23 cellular contexts compared by ENCODE assay signal in the genomic region with DNA sequence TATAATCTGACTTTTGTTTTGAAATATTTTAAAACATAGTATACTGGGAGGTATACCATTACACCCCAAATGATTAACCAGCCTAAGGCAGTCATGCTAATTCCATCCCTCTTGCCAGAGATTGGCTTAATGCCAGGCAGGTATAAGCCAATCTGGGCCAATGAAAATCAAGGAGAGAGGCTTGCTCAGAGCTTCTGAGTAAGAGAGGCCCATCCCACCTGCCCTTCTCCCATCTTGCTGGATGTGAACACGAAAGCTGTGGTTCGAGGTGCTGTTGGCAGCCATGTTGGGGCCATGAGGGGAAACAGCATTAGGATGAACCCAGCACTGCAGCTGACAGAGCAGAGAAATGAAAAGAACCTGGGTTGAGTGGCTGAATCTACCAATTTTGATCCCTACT.
"Had no signal": no experiment of that assay in that cellular context is flagged by ENCODE, and none has a peak within 500 bp of the region (broad histone marks: within the 10 kb centered on the region; RNA-seq: fewer than 3 reads in every experiment).

No MANE protein-coding gene starts in this region.

- DNase-seq: activated CD4-positive, alpha-beta T cell treated with anti-CD3 and anti-CD28 coated beads for 36 hours; activated CD8-positive, alpha-beta T cell treated with anti-CD3 and anti-CD28 coated beads for 36 hours; activated effector memory CD4-positive, alpha-beta T cell treated with anti-CD3 and anti-CD28 coated beads, Interleukin-2, amount 50 U/mL, for 16 hours; activated T-cell treated with anti-CD3 and anti-CD28 coated beads, Interleukin-2, amount 50 U/mL, for 72 hours; dermis blood vessel endothelial cell; effector memory CD8-positive, alpha-beta T cell; foreskin fibroblast; hippocampal formation; kidney; left ventricle myocardium inferior; mucosa of descending colon; naive B cell; sigmoid colon; SK-N-SH; stimulated activated CD4-positive, alpha-beta T cell treated with anti-CD3 and anti-CD28 coated beads, Interleukin-4, amount 100 ng/mL, for 24 hours; testis had no signal

- H2AFZ ChIP-seq: parathyroid adenoma had no signal

- H3K36me3 ChIP-seq: adrenal gland, left ventricle myocardium inferior, sigmoid colon had no signal

- H3K27me3 ChIP-seq: adrenal gland, sigmoid colon, testis had no signal

- H3K9ac ChIP-seq: parathyroid adenoma, SK-N-SH had no signal

- ATAC-seq: activated CD4-positive, alpha-beta T cell treated with anti-CD3 and anti-CD28 coated beads for 36 hours; activated CD8-positive, alpha-beta T cell treated with anti-CD3 and anti-CD28 coated beads for 36 hours; activated naive CD4-positive, alpha-beta T cell treated with anti-CD3 and anti-CD28 coated beads, Interleukin-2, amount 50 U/mL, for 72 hours; activated T-cell treated with anti-CD3 and anti-CD28 coated beads, Interleukin-2, amount 50 U/mL, for 72 hours; effector memory CD8-positive, alpha-beta T cell; mucosa of descending colon; stimulated activated memory B cell treated with anti-CD40 and anti-IgM and Interleukin-4, amounts not matched to agents 10 μg/mL and 1 μg/mL and 100 μg/mL, for 72 hours; WTC11 had no signal

- H3K9me3 ChIP-seq: adrenal gland, left ventricle myocardium inferior, mucosa of descending colon, sigmoid colon, SK-N-SH, testis had no signal

- FAIRE-seq: astrocyte, kidney had no signal

- H3K27ac ChIP-seq: adrenal gland, epithelial cell of prostate, left ventricle myocardium inferior, parathyroid adenoma, sigmoid colon, testis had no signal

- H3K4me1 ChIP-seq: adrenal gland, parathyroid adenoma, sigmoid colon, testis had no signal

- H3K79me2 ChIP-seq: parathyroid adenoma had no signal

- H3K4me3 ChIP-seq: adrenal gland, left ventricle myocardium inferior, mucosa of descending colon, sigmoid colon, testis had no signal

- H3K4me2 ChIP-seq: SK-N-SH had no signal
